Comparison of ENCODE assay signal across 8 cellular contexts in genomic region chr15:92808611-92809063, GRCh38.
DNase-seq lines count a peak whose midpoint lies in the region; ATAC-seq, FAIRE-seq and TF ChIP-seq lines count a peak whose summit lies in the region.

No MANE protein-coding gene starts in this region.

- H3K4me3 ChIP-seq in GM12878 (peak overlapping the region; percentile 79), subcutaneous abdominal adipose tissue (ENCODE audit: low read depth in 1 of 5, low read length in 5 of 5) (peak overlapping the region; percentile 63 to 81 (median 68))

- DNase-seq in NCI-H2227 (lab: John Stamatoyannopoulos, UW; ENCODE audit: unreplicated experiment) (peak; percentile 63), NCI-H2227 treated with DMSO at 0.1 percent for 48 hours (lab: John Stamatoyannopoulos, UW) (no peak), H9 (no peak), NCI-H1417 treated with DMSO at 0.1 percent for 48 hours (lab: John Stamatoyannopoulos, UW) (peak; percentile 60), GM12878 (ENCODE audit: low read depth, low spot score) (no peak), islet precursor cell (peak; percentile 74)

- SMC1A ChIA-PET in GM12878 (lab: Charles Lee; ENCODE audit: uncharacterized antibody, unreplicated experiment) = interaction anchor here (1.5 to 7.7 kb wide), 14 partner anchors 9 to 128 kb away, joined by 3 to 150 read pairs (median 20); partner anchors contain the start of gene CHD2

- in situ Hi-C loops in GM12878 (cut with MboI) = loop anchor here (5.0 kb wide), 1 partner anchor 104 kb away; no protein-coding TSS in a partner anchor

- TF ChIP-seq EP300 in GM12878 (IDR thresholded peaks at IDR 0.05; ENCODE audit: borderline replicate concordance in 1 of 2, control insufficient read depth in 1 of 2, low read depth in 2 of 2, low read length in 2 of 2) = no peak

- peak overlapping the region; percentile 28 for H4K5ac ChIP-seq in H9 (ENCODE audit: insufficient read length, low read depth, low read length)

- intact Hi-C loops in GM12878 (cut with micrococcal nuclease; ENCODE audit: unreplicated experiment) = loop anchor here (1.0 kb wide), 4 partner anchors 24 to 110 kb away; no protein-coding TSS in a partner anchor

- no peaks in the 10 kb centered on the region for H3K27me3 Mint-ChIP-seq in H9 (ENCODE audit: low read depth)

- H3K9me3 Mint-ChIP-seq in H9 = no peaks in the 10 kb centered on the region; a peak in 1 of 5 replicates

- no peak overlapping the region for H4K91ac ChIP-seq in H9 (ENCODE audit: insufficient read length, low read depth, low read length)

- H2BK120ac ChIP-seq in H9 (ENCODE audit: low read depth, low read length, poor library complexity, severe bottlenecking) = no peak overlapping the region

- H3K36me3 Mint-ChIP-seq in H9 (ENCODE audit: insufficient read depth in 1 of 3, low read depth in 3 of 3) = peaks cover 0 to 3% (median 0%) of the 10 kb centered on the region in 3 experiments; a peak in 1 of 7 replicates

- H3K14ac ChIP-seq in H9 (ENCODE audit: insufficient read depth, low read length) = peak overlapping the region; percentile 93; the same call in 1 of the 2 replicates

- H3K23ac ChIP-seq in H9 (ENCODE audit: insufficient read length, low read depth, low read length) = no peak overlapping the region

- H2BK15ac ChIP-seq in H9 (ENCODE audit: low read depth, low read length) = no peak overlapping the region

- peak overlapping the region; percentile 91 for H3K18ac ChIP-seq in H9 (ENCODE audit: insufficient read length, low read depth, low read length)

- no peaks in the 10 kb centered on the region for H4K20me1 ChIP-seq in H9 (ENCODE audit: control insufficient read depth, insufficient read depth, insufficient read length)
- H4K20me1 ChIP-seq in GM12878 (ENCODE audit: control insufficient read depth, insufficient read depth) = no peaks in the 10 kb centered on the region

- H2BK5ac ChIP-seq in H9 (ENCODE audit: insufficient read length, low read length) = no peak overlapping the region

- FAIRE-seq in GM12878 (lab: Jason Lieb, UNC) = no peak

- peak overlapping the region; percentile 52 for H3K9ac ChIP-seq in H9 (ENCODE audit: extremely low read depth, insufficient read length, low read length)
- H3K9ac ChIP-seq in GM12878 (ENCODE audit: control insufficient read depth, insufficient read depth, low read length) = peak overlapping the region; percentile 88
- peak overlapping the region in 4 of 5 donors; percentile 83 to 86 (median 84) for H3K9ac ChIP-seq in subcutaneous abdominal adipose tissue (ENCODE audit: low read length in 5 of 5)

- H3K79me1 ChIP-seq in H9 (ENCODE audit: insufficient read depth, low read depth, low read length, poor library complexity, severe bottlenecking) = no peaks in the 10 kb centered on the region

- H3K79me2 ChIP-seq in H9 (ENCODE audit: insufficient read depth, low read length) (no peaks in the 10 kb centered on the region), GM12878 (ENCODE audit: control insufficient read depth, insufficient read depth, low read length) (peaks cover 25% of the 10 kb centered on the region)

- H2AFZ ChIP-seq in H9 (ENCODE audit: low read length) (no peak overlapping the region), GM12878 (ENCODE audit: control insufficient read depth, low read depth, low read length) (peak overlapping the region; percentile 76)

- 0 out of 2 replicates have a peak, but pooled peaks have one; percentile 4 for TF ChIP-seq RAD21 in GM12878 (IDR thresholded peaks at IDR 0.05; ENCODE audit: insufficient read depth, low read depth, low read length)

- CTCF ChIA-PET in GM12878 (lab: Yijun Ruan, JAX) = interaction anchor here (0.7 to 5.6 kb wide), 19 partner anchors 9 to 222 kb away, joined by 3 to 64 read pairs (median 7); partner anchors contain the start of gene CHD2

- whole genome bisulfite sequencing in H9 (ENCODE audit: extremely low coverage, insufficient read length, low lambda C conversion rate) = no CpG with 5 or more reads among the region's 30 CpGs
- under 1% methylated on average over 21 of the region's 30 CpGs for WGBS in GM12878 (ENCODE audit: insufficient coverage, insufficient replicate concordance, low lambda C conversion rate, missing lambda C conversion rate)

- peak overlapping the region; percentile 80 to 87 for H3K4me3 Mint-ChIP-seq in H9

- H2BK20ac ChIP-seq in H9 (ENCODE audit: low read depth, low read length, poor library complexity, severe bottlenecking) = peak overlapping the region; percentile 60

- peak overlapping the region; percentile 58 to 100 (median 96); a peak in 4 of 7 replicates for H3K27ac Mint-ChIP-seq in H9

- H3K9me3 ChIP-seq in H9 (ENCODE audit: control insufficient read depth, low read depth, low read length) = no peaks in the 10 kb centered on the region
- no peaks in the 10 kb centered on the region for H3K9me3 ChIP-seq in GM12878 (replicated peaks; ENCODE audit: control insufficient read depth, insufficient read depth, low read length)
- H3K9me3 ChIP-seq in subcutaneous abdominal adipose tissue (ENCODE audit: control insufficient read depth in 5 of 5, low read length in 5 of 5) = no peaks in the 10 kb centered on the region

- TF ChIP-seq CTCF in H9 (conservative IDR thresholded peaks at IDR 0.05) (no peak), GM12878 (IDR thresholded peaks at IDR 0.05 in 2 of 3, conservative IDR thresholded peaks at IDR 0.05 in 1 of 3; ENCODE audit: control insufficient read depth in 2 of 3, extremely low read depth in 1 of 3, insufficient read depth in 1 of 3, low read depth in 3 of 3, low read length in 3 of 3) (no peak)

- TF ChIP-seq POLR2A in GM12878 (IDR thresholded peaks at IDR 0.05; ENCODE audit: low read depth, low read length) = no peak
- TF ChIP-seq POLR2A in GM18505 (IDR thresholded peaks at IDR 0.05; ENCODE audit: borderline replicate concordance, extremely low read depth, insufficient read depth, insufficient read length) = no peak

- POLR2A ChIA-PET in GM12878 (lab: Charles Lee) = interaction anchor here (1.0 to 6.8 kb wide), 12 partner anchors 9 to 117 kb away, joined by 3 to 157 read pairs (median 11); partner anchors contain the start of gene CHD2

- H2BK12ac ChIP-seq in H9 (ENCODE audit: insufficient read length, low read depth, low read length) = no peak overlapping the region

- ATAC-seq in GM12878 (peak; percentile 23), GM18505 (IDR thresholded peaks at IDR 0.05; ENCODE audit: unreplicated experiment) (no peak)

- no peak overlapping the region for H4K8ac ChIP-seq in H9 (replicated peaks; ENCODE audit: insufficient read length, low read depth, low read length)

- peak overlapping the region; percentile 62 for H3T11ph ChIP-seq in H9 (ENCODE audit: low read length)

- peaks cover 37 to 39% of the 10 kb centered on the region in 2 experiments for H3K4me1 Mint-ChIP-seq in H9

- H3K4ac ChIP-seq in H9 (ENCODE audit: low read depth, low read length) = no peak overlapping the region; the same call in 1 of the 2 replicates

- no peaks in the 10 kb centered on the region for H3K36me3 ChIP-seq in GM12878 (ENCODE audit: control insufficient read depth in 2 of 2, insufficient read depth in 2 of 2, low read length in 1 of 2)
- no peaks in the 10 kb centered on the region for H3K36me3 ChIP-seq in subcutaneous abdominal adipose tissue (ENCODE audit: control insufficient read depth in 5 of 5, insufficient read depth in 5 of 5, low read length in 5 of 5)

- H3K23me2 ChIP-seq in H9 (ENCODE audit: insufficient read length, low read depth, low read length, poor library complexity, severe bottlenecking) = peaks cover 18% of the 10 kb centered on the region

- H2AK5ac ChIP-seq in H9 (ENCODE audit: insufficient read length, low read length) = no peak overlapping the region

- no peaks in the 10 kb centered on the region for H3K27me3 ChIP-seq in H9 (ENCODE audit: insufficient read depth, low read length)
- H3K27me3 ChIP-seq in GM12878 (replicated peaks in 1 of 2; ENCODE audit: control insufficient read depth in 2 of 2, insufficient read depth in 2 of 2, low read length in 1 of 2) = no peaks in the 10 kb centered on the region
- H3K27me3 ChIP-seq in subcutaneous abdominal adipose tissue (ENCODE audit: control insufficient read depth in 5 of 5, insufficient read depth in 4 of 5, low read length in 5 of 5) = no peaks in the 10 kb centered on the region

- TSS peak; percentile 95 for BruUV-seq in GM12878 (replicated peaks; lab: Mats Ljungman, UMichigan)

- H3K56ac ChIP-seq in H9 (ENCODE audit: insufficient read length, low read depth, low read length) = no peak overlapping the region

- peak overlapping the region; percentile 73 for H3K4me2 ChIP-seq in H9 (ENCODE audit: insufficient read depth, insufficient read length, low read length)
- H3K4me2 ChIP-seq in GM12878 (ENCODE audit: control insufficient read depth, insufficient read depth) = peak overlapping the region; percentile 98

- H3K4me1 ChIP-seq in H9 (ENCODE audit: insufficient read depth, low read length) (peaks cover 7% of the 10 kb centered on the region; the same call in 1 of the 2 replicates), GM12878 (ENCODE audit: control insufficient read depth, insufficient read depth, low read length) (peaks cover 8% of the 10 kb centered on the region), subcutaneous abdominal adipose tissue (ENCODE audit: control insufficient read depth in 5 of 5, insufficient read depth in 5 of 5, low read length in 5 of 5) (peaks cover 5 to 46% (median 32%) of the 10 kb centered on the region in 5 donors)

- RAD21 ChIA-PET in GM12878 (lab: Charles Lee; ENCODE audit: unreplicated experiment) = interaction anchor here (1.2 to 7.6 kb wide), 13 partner anchors 12 to 166 kb away, joined by 3 to 174 read pairs (median 23); partner anchors contain the start of gene CHD2

- H3K27ac ChIP-seq in H9 (ENCODE audit: insufficient read length, low read depth, low read length) (no peak overlapping the region), GM12878 (ENCODE audit: control insufficient read depth, insufficient read depth) (peak overlapping the region; percentile 100), subcutaneous abdominal adipose tissue (ENCODE audit: low read depth, low read length) (peak overlapping the region; percentile 99)

TF ChIP-seq in GM12878, 131 proteins besides CTCF, POLR2A, EP300 and RAD21:
- no peak for TF ChIP-seq RAD51 (IDR thresholded peaks at IDR 0.05)
- TF ChIP-seq HDGF (IDR thresholded peaks at IDR 0.05) = 0 out of 2 replicates have a peak, but pooled peaks have one; percentile 16

Comparison
In these comparisons a context has a peak if more than half of its experiments do, and no peak if none do; other contexts are left out.
1. DNase-seq: peak in NCI-H2227 (single experiment), NCI-H1417 treated with DMSO at 0.1 percent for 48 hours (single experiment) and islet precursor cell (single experiment); none in NCI-H2227 treated with DMSO at 0.1 percent for 48 hours (single experiment), H9 (single experiment) and GM12878 (single experiment).
2. Peak in every context shown above with its lines, with median percentiles within 50 percentile points of each other: H3K9ac ChIP-seq.